In the genomic region with DNA sequence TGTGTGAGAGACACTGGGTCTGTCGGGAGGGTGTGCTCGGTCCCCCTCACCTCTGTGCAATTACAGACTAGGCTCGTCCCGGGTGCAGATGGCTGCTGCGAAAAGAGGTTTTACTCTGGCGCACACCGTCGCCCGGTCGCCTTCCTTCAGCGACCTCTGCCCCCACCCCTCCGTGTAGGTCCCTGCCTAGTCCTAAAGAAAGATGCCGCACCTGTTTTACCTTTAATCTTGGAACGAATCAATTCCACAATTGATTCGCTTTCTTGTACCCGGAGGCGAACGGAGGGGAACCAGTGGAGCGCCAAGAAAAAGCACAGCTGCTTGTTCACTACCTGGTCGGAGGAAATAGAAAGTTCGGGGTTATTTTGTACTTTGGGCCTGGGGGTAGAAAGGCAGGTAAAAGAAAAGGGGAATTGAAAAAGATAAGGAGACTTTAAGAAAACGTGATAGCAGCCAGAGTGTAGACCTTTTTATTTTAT, we compare ENCODE assay signal across 8 cellular contexts. TPM values are rescaled to one million over a fixed set of nuclear protein-coding genes. Genes with fewer than 3 reads are reported as not detected.
DNase-seq lines count a peak whose midpoint lies in the region; TF ChIP-seq lines count a peak whose summit lies in the region.

No MANE protein-coding gene starts in this region.

- TF ChIP-seq CTCF in GM13977 (IDR thresholded peaks at IDR 0.05; ENCODE audit: extremely low read depth, insufficient read depth, missing control alignments) (no peak), H9 (conservative IDR thresholded peaks at IDR 0.05) (no peak), brain (conservative IDR thresholded peaks at IDR 0.05) (no peak), neural progenitor cell (IDR thresholded peaks at IDR 0.05) (no peak)

- H3K4me3 Mint-ChIP-seq in H9 (peak overlapping the region; percentile 67 to 83), brain (peak overlapping the region; percentile 83 to 89 (median 87)), neural progenitor cell (peak overlapping the region; percentile 81)
- peak overlapping the region in 1 of 7 donors; percentile 10 for H3K4me3 Mint-ChIP-seq in CD8-positive, alpha-beta memory T cell

- no peak overlapping the region for H2BK12ac ChIP-seq in H9 (ENCODE audit: insufficient read length, low read depth, low read length)

- no peak overlapping the region for H2BK15ac ChIP-seq in H9 (ENCODE audit: low read depth, low read length)

- H3K4me1 ChIP-seq in H9 (ENCODE audit: insufficient read depth, low read length) (no peaks in the 10 kb centered on the region), neural progenitor cell (peaks cover 3% of the 10 kb centered on the region)
- H3K4me1 ChIP-seq in CD8-positive, alpha-beta memory T cell (ENCODE audit: insufficient read depth, low read length): no peaks in the 10 kb centered on the region

- WGBS in H9 (ENCODE audit: extremely low coverage, insufficient read length, low lambda C conversion rate): no CpG with 5 or more reads among the region's 22 CpGs

- H3K27me3 ChIP-seq in H9 (ENCODE audit: insufficient read depth, low read length) (peaks cover 27% of the 10 kb centered on the region; the same call in 1 of the 2 replicates), neural progenitor cell (peaks cover 100% of the 10 kb centered on the region)
- peaks cover 6% of the 10 kb centered on the region for H3K27me3 ChIP-seq in CD8-positive, alpha-beta memory T cell (ENCODE audit: insufficient read depth, low read length, poor library complexity, severe bottlenecking)

- no peak overlapping the region for H2BK5ac ChIP-seq in H9 (ENCODE audit: insufficient read length, low read length)

- H3K18ac ChIP-seq in H9 (ENCODE audit: insufficient read length, low read depth, low read length): no peak overlapping the region

- H3K79me2 ChIP-seq in H9 (ENCODE audit: insufficient read depth, low read length) (no peaks in the 10 kb centered on the region), neural progenitor cell (ENCODE audit: low read depth) (no peaks in the 10 kb centered on the region)

- H3K4me1 Mint-ChIP-seq in H9: peaks cover 13 to 21% of the 10 kb centered on the region in 2 experiments
- H3K4me1 Mint-ChIP-seq in brain: peaks cover 13% of the 10 kb centered on the region
- H3K4me1 Mint-ChIP-seq in neural progenitor cell: peaks cover 4% of the 10 kb centered on the region
- peaks cover 2 to 10% (median 5%) of the 10 kb centered on the region in 3 donors for H3K4me1 Mint-ChIP-seq in CD8-positive, alpha-beta memory T cell

- H3K56ac ChIP-seq in H9 (ENCODE audit: insufficient read length, low read depth, low read length): no peak overlapping the region

- no peak overlapping the region for H2AK5ac ChIP-seq in H9 (ENCODE audit: insufficient read length, low read length)

- H2BK120ac ChIP-seq in H9 (ENCODE audit: low read depth, low read length, poor library complexity, severe bottlenecking): no peak overlapping the region

- H3K9ac ChIP-seq in H9 (ENCODE audit: extremely low read depth, insufficient read length, low read length) (no peak overlapping the region), neural progenitor cell (no peak overlapping the region)

- H3K36me3 Mint-ChIP-seq in H9 (ENCODE audit: insufficient read depth in 1 of 3, low read depth in 3 of 3) (no peaks in the 10 kb centered on the region), brain (no peaks in the 10 kb centered on the region), neural progenitor cell (no peaks in the 10 kb centered on the region)
- H3K36me3 Mint-ChIP-seq in CD8-positive, alpha-beta memory T cell: no peaks in the 10 kb centered on the region

- H3F3A ChIP-seq in neural progenitor cell (ENCODE audit: low read depth): peaks cover 3% of the 10 kb centered on the region

- peak overlapping the region; percentile 77 for H3K4me2 ChIP-seq in H9 (ENCODE audit: insufficient read depth, insufficient read length, low read length)
- H3K4me2 ChIP-seq in neural progenitor cell: peak overlapping the region; percentile 97

- no peak overlapping the region for H2BK20ac ChIP-seq in H9 (ENCODE audit: low read depth, low read length, poor library complexity, severe bottlenecking)

- peaks cover 20% of the 10 kb centered on the region for H3K23me2 ChIP-seq in H9 (ENCODE audit: insufficient read length, low read depth, low read length, poor library complexity, severe bottlenecking)

- no peaks in the 10 kb centered on the region for H3K36me3 ChIP-seq in neural progenitor cell
- H3K36me3 ChIP-seq in CD8-positive, alpha-beta memory T cell (ENCODE audit: insufficient read depth, low read length): no peaks in the 10 kb centered on the region

- POLR2A ChIA-PET in CD8-positive, alpha-beta memory T cell (lab: Charles Lee): no interaction called here

- no peak overlapping the region for H4K5ac ChIP-seq in H9 (ENCODE audit: insufficient read length, low read depth, low read length)

- no peak overlapping the region for H3K14ac ChIP-seq in H9 (ENCODE audit: insufficient read depth, low read length)

- H3K79me1 ChIP-seq in H9 (ENCODE audit: insufficient read depth, low read depth, low read length, poor library complexity, severe bottlenecking): no peaks in the 10 kb centered on the region

- H3K27me3 Mint-ChIP-seq in H9 (ENCODE audit: low read depth): peaks cover 94% of the 10 kb centered on the region
- peaks cover 87% of the 10 kb centered on the region for H3K27me3 Mint-ChIP-seq in brain
- H3K27me3 Mint-ChIP-seq in neural progenitor cell (ENCODE audit: insufficient read depth, low read depth): peaks cover 63% of the 10 kb centered on the region
- peaks cover 37 to 61% of the 10 kb centered on the region in 2 donors for H3K27me3 Mint-ChIP-seq in CD8-positive, alpha-beta memory T cell

- H3K23ac ChIP-seq in H9 (ENCODE audit: insufficient read length, low read depth, low read length): no peak overlapping the region

- H3K9me3 Mint-ChIP-seq in H9: no peaks in the 10 kb centered on the region; a peak in 1 of 5 replicates
- H3K9me3 Mint-ChIP-seq in brain: no peaks in the 10 kb centered on the region
- H3K9me3 Mint-ChIP-seq in neural progenitor cell: no peaks in the 10 kb centered on the region
- peaks cover 0 to 4% (median 2%) of the 10 kb centered on the region in 5 donors for H3K9me3 Mint-ChIP-seq in CD8-positive, alpha-beta memory T cell

- no peaks in the 10 kb centered on the region for H4K20me1 ChIP-seq in H9 (ENCODE audit: control insufficient read depth, insufficient read depth, insufficient read length)
- H4K20me1 ChIP-seq in neural progenitor cell (ENCODE audit: low read depth): peaks cover 4% of the 10 kb centered on the region

- DNase-seq in GM13977 (ENCODE audit: low spot score) (peak; percentile 33), H9 (peak; percentile 63), neural progenitor cell (ENCODE audit: low spot score) (no peak), NCI-H774 (lab: John Stamatoyannopoulos, UW) (no peak), GM03348 (ENCODE audit: low spot score) (no peak), dermis blood vessel endothelial cell (no peak)
- no peak for DNase-seq in CD8-positive, alpha-beta memory T cell

- CTCF ChIA-PET in CD8-positive, alpha-beta memory T cell (lab: Charles Lee): no interaction called here

- no peak overlapping the region for H4K8ac ChIP-seq in H9 (replicated peaks; ENCODE audit: insufficient read length, low read depth, low read length)

- no peak overlapping the region for H3K4ac ChIP-seq in H9 (ENCODE audit: low read depth, low read length)

- H4K91ac ChIP-seq in H9 (ENCODE audit: insufficient read length, low read depth, low read length): no peak overlapping the region

- H3K27ac ChIP-seq in H9 (ENCODE audit: insufficient read length, low read depth, low read length) (no peak overlapping the region), neural progenitor cell (no peak overlapping the region)
- no peak overlapping the region for H3K27ac ChIP-seq in CD8-positive, alpha-beta memory T cell (ENCODE audit: low read depth, low read length)

- peak overlapping the region; percentile 72 for H3K4me3 ChIP-seq in neural progenitor cell
- H3K4me3 ChIP-seq in CD8-positive, alpha-beta memory T cell (ENCODE audit: low read length): no peak overlapping the region

- H2AFZ ChIP-seq in H9 (ENCODE audit: low read length) (no peak overlapping the region), neural progenitor cell (replicated peaks) (peak overlapping the region; percentile 91)

- H3K9me3 ChIP-seq in H9 (ENCODE audit: control insufficient read depth, low read depth, low read length) (no peaks in the 10 kb centered on the region), neural progenitor cell (ENCODE audit: low read depth) (no peaks in the 10 kb centered on the region)
- H3K9me3 ChIP-seq in CD8-positive, alpha-beta memory T cell (ENCODE audit: low read length): no peaks in the 10 kb centered on the region

- no peak overlapping the region for H3T11ph ChIP-seq in H9 (ENCODE audit: low read length)

- H3K27ac Mint-ChIP-seq in H9: no peak overlapping the region
- peak overlapping the region in 1 of 5 experiments; percentile 55 for H3K27ac Mint-ChIP-seq in brain
- no peak overlapping the region for H3K27ac Mint-ChIP-seq in neural progenitor cell
- H3K27ac Mint-ChIP-seq in CD8-positive, alpha-beta memory T cell: no peak overlapping the region

- in situ Hi-C loops in GM13977 (cut with MboI; ENCODE audit: low pct_unique_long_range_greater_than_20kb, low sequenced_read_pairs, unreplicated experiment): no loop called here

RNA-seq across cellular contexts. Expression of gene NPNT, which starts 1.2 kb away (rescaled TPM):
- 0.37 TPM in 2 replicates for total RNA-seq in H9 (2021)
- polyA plus RNA-seq in brain (ENCODE audit: insufficient read depth, low read depth, low replicate concordance): 5.9 TPM
- total RNA-seq in neural progenitor cell (ENCODE audit: low replicate concordance): 0.22 TPM in 1 of 2 replicates, not detected in the other
- 0.09 and 0.34 TPM in 2 replicates for total RNA-seq in dermis blood vessel endothelial cell
- total RNA-seq in CD8-positive, alpha-beta memory T cell: not detected
- polyA plus RNA-seq in CD8-positive, alpha-beta memory T cell: not detected

Comparison
In these comparisons a context has a peak if more than half of its experiments do, and no peak if none do; other contexts are left out.
1. DNase-seq: peak in GM13977 (single experiment) and H9 (single experiment); none in neural progenitor cell (single experiment), NCI-H774 (single experiment), GM03348 (single experiment), dermis blood vessel endothelial cell (single experiment) and CD8-positive, alpha-beta memory T cell (0 of 5).